In the genomic region with DNA sequence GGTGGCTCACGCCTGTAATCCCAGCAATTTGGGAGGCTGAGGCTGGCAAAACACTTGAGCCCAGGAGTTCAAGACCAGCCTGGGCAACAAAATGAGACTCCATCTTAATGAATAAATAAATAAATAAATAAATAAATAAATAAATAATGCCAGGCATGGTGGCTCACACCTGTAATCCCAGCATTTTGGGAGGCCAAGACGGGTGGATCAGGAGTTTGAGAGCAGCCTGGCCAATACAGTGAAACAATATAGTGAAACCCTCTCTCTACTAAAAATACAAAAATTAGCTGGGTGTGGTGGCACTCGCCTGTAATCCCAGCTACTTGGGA, we compare ENCODE assay signal across 4 cellular contexts. TPM values are rescaled to one million over a fixed set of nuclear protein-coding genes. Genes with fewer than 3 reads are reported as not detected.
A peak's percentile ranks its signal among the peaks of the same experiment; 100 is the strongest.
DNase-seq lines count a peak whose midpoint lies in the region; ATAC-seq, FAIRE-seq and TF ChIP-seq lines count a peak whose summit lies in the region.
"Not testable (repeated sequence)": the region's sequence is repeated elsewhere in the genome, so short reads cannot be mapped to it uniquely, and the experiment has no call there.

No MANE protein-coding gene starts in this region.

- not testable (repeated sequence) for H3K9me3 ChIP-seq in A549; Caco-2; HEK293 (ENCODE audit: control insufficient read depth, insufficient read depth, low read depth, low read length)

- TF ChIP-seq CTCF in A549 (IDR thresholded peaks at IDR 0.05); Caco-2 (IDR thresholded peaks at IDR 0.05; ENCODE audit: insufficient read depth in 1 of 2, low read depth in 1 of 2, low read length in 1 of 2, severe bottlenecking in 1 of 2, unreplicated experiment in 1 of 2); HEK293 (tag by site-specific recombination; IDR thresholded peaks at IDR 0.05); RWPE1 (conservative IDR thresholded peaks at IDR 0.05; ENCODE audit: low read depth): not testable (repeated sequence)

- H3K4me3 ChIP-seq in A549; Caco-2 (ENCODE audit: low read depth, low read length); HEK293 (ENCODE audit: low read depth, low read length): not testable (repeated sequence)

- H3K4me1 ChIP-seq in A549; Caco-2; HEK293 (ENCODE audit: control insufficient read depth, insufficient read depth, low read length): not testable (repeated sequence)

- TF ChIP-seq EP300 in A549 (IDR thresholded peaks at IDR 0.05), result not testable (repeated sequence)

- POLR2A ChIA-PET in A549 (lab: Yijun Ruan, JAX); Caco-2 (lab: Charles Lee); HEK293 (lab: Yijun Ruan, JAX); RWPE1 (lab: Yijun Ruan, JAX; ENCODE audit: low non-redundant PET): not testable (repeated sequence)

- not testable (repeated sequence) for ATAC-seq in A549

- H3K27me3 ChIP-seq in Caco-2 (replicated peaks; ENCODE audit: control insufficient read depth, insufficient read depth, low read length), result not testable (repeated sequence)

- H3K4me3 Mint-ChIP-seq in Caco-2 (ENCODE audit: unreplicated experiment), result not testable (repeated sequence)

- intact Hi-C loops in Caco-2 (cut with micrococcal nuclease; ENCODE audit: unreplicated experiment), result not testable (repeated sequence)

- TF ChIP-seq POLR2A in A549 (IDR thresholded peaks at IDR 0.05; ENCODE audit: low read length), result not testable (repeated sequence)

- H3K27ac Mint-ChIP-seq in Caco-2 (ENCODE audit: unreplicated experiment), result peak overlapping the region; percentile 57

- H3K4me2 ChIP-seq in A549, result not testable (repeated sequence)

- DNase-seq in A549 (ENCODE audit: low read depth in 1 of 2, low spot score in 1 of 2); Caco-2; RWPE1 (ENCODE audit: low spot score): not testable (repeated sequence)

- not testable (repeated sequence) for TF ChIP-seq RAD21 in A549 (conservative IDR thresholded peaks at IDR 0.05 in 1 of 2, IDR thresholded peaks at IDR 0.05 in 1 of 2)

- H3K36me3 ChIP-seq in Caco-2 (ENCODE audit: control insufficient read depth, insufficient read depth, low read length), result not testable (repeated sequence)
- peaks cover 0 to 12% of the 10 kb centered on the region in 2 experiments; a peak in 2 of 3 replicates for H3K36me3 ChIP-seq in HEK293 (ENCODE audit: control insufficient read depth in 2 of 2, insufficient read depth in 1 of 2, low read length in 2 of 2)

- not testable (repeated sequence) for FAIRE-seq in A549 (lab: Jason Lieb, UNC)

- CTCF ChIA-PET in A549 (lab: Yijun Ruan, JAX), result interaction anchor here (0.6 to 1.6 kb wide), 2 partner anchors 9 to 298 kb away, joined by 5 read pairs; no protein-coding TSS in a partner anchor
- CTCF ChIA-PET in Caco-2 (lab: Charles Lee); HEK293 (lab: Yijun Ruan, JAX); RWPE1 (lab: Yijun Ruan, JAX): not testable (repeated sequence)

- H3K4me1 Mint-ChIP-seq in Caco-2 (ENCODE audit: low read depth, unreplicated experiment), result not testable (repeated sequence)

- not testable (repeated sequence) for H3K27ac ChIP-seq in A549; HEK293 (ENCODE audit: extremely low read depth, low read depth, low read length)
- peak overlapping the region; percentile 69 for H3K27ac ChIP-seq in RWPE1

- 89% methylated on average over 3 of the region's 3 CpGs for WGBS in A549 (ENCODE audit: missing lambda C conversion rate)

- H3K36me3 Mint-ChIP-seq in Caco-2 (ENCODE audit: insufficient read depth, unreplicated experiment), result peaks cover 10% of the 10 kb centered on the region

- BruUV-seq in Caco-2 (replicated peaks; lab: Mats Ljungman, UMichigan), result not testable (repeated sequence)

- not testable (repeated sequence) for H3K9me3 Mint-ChIP-seq in Caco-2 (ENCODE audit: unreplicated experiment)

- not testable (repeated sequence) for H3K27me3 Mint-ChIP-seq in Caco-2 (ENCODE audit: insufficient read depth, unreplicated experiment)

TF ChIP-seq in A549, 52 proteins besides CTCF, POLR2A, EP300 and RAD21:
- TF ChIP-seq ZC3H11A (IDR thresholded peaks at IDR 0.05), result peak; percentile 65; the same call in 1 of the 2 replicates

TF ChIP-seq in HEK293, 187 proteins besides CTCF, POLR2A, EP300 and RAD21 (continues in another document):
- TF ChIP-seq ZNF433 (tag by site-specific recombination; IDR thresholded peaks at IDR 0.05; ENCODE audit: low read depth) (peak; percentile 40; the same call in 1 of the 2 replicates), SP3 (tag by site-specific recombination; IDR thresholded peaks at IDR 0.05) (0 out of 2 replicates have a peak, but pooled peaks have one; percentile 23), ZNF202 (tag by site-specific recombination; IDR thresholded peaks at IDR 0.05; ENCODE audit: borderline replicate concordance) (peak; percentile 41; the same call in 1 of the 2 replicates), ZNF654 (tag by site-specific recombination; IDR thresholded peaks at IDR 0.05; ENCODE audit: low read depth) (peak; percentile 18; the same call in 1 of the 2 replicates), ZNF426 (tag by site-specific recombination; IDR thresholded peaks at IDR 0.05) (peak; percentile 64), ZNF266 (tag by site-specific recombination; IDR thresholded peaks at IDR 0.05; ENCODE audit: low read depth) (peak; percentile 77)

RNA-seq across cellular contexts. Expression of a gene that starts 10.3 kb away (rescaled TPM):
- polyA plus RNA-seq in A549 (2011; rRNA removed) (6.7 and 9.7 TPM in 2 replicates), A549 (2017; fragmentation: RNase III; extraction: RNeasy Plus Mini Kit Qiagen cat#74134 plus additional on column Dnase treatment) (18.0 to 19.1 TPM (median 18.4 TPM) in 3 replicates)
- 17.3 and 21.6 TPM in 2 replicates for polyA plus RNA-seq in A549 (2012; cell fraction: cytosol; rRNA removed)
- polyA plus RNA-seq in A549 (2012; cell fraction: nucleus; rRNA removed), result 51.0 and 56.1 TPM in 2 replicates
- 6.0 and 7.3 TPM in 2 replicates for polyA minus RNA-seq in A549 (2011; rRNA and poly(A)+ RNA removed)
- total RNA-seq in Caco-2 (2022), result 31.3 and 35.8 TPM in 2 replicates

RNA-seq across cellular contexts. Expression of a gene that starts 13.4 kb away (rescaled TPM):
- 15.5 and 17.9 TPM in 2 replicates for polyA plus RNA-seq in A549 (2011; rRNA removed)
- polyA plus RNA-seq in A549 (2012; cell fraction: cytosol; rRNA removed), result 40.9 and 56.0 TPM in 2 replicates
- polyA plus RNA-seq in A549 (2012; cell fraction: nucleus; rRNA removed), result 154 and 183 TPM in 2 replicates
- 31.0 to 38.0 TPM (median 34.2 TPM) in 3 replicates for polyA plus RNA-seq in A549 (2017; fragmentation: RNase III; extraction: RNeasy Plus Mini Kit Qiagen cat#74134 plus additional on column Dnase treatment)
- polyA minus RNA-seq in A549 (2011; rRNA and poly(A)+ RNA removed), result 12.0 and 14.1 TPM in 2 replicates
- 50.2 and 52.6 TPM in 2 replicates for total RNA-seq in Caco-2 (2022)

RNA-seq across cellular contexts. Expression of a gene that starts 18.1 kb away (rescaled TPM):
- polyA plus RNA-seq in A549 (2011; rRNA removed) (229 and 239 TPM in 2 replicates), A549 (2017; fragmentation: RNase III; extraction: RNeasy Plus Mini Kit Qiagen cat#74134 plus additional on column Dnase treatment) (301 to 349 TPM (median 339 TPM) in 3 replicates)
- polyA plus RNA-seq in A549 (2012; cell fraction: cytosol; rRNA removed), result 926 and 1,068 TPM in 2 replicates
- polyA plus RNA-seq in A549 (2012; cell fraction: nucleus; rRNA removed), result 529 and 596 TPM in 2 replicates
- polyA minus RNA-seq in A549 (2011; rRNA and poly(A)+ RNA removed), result 134 and 168 TPM in 2 replicates
- total RNA-seq in Caco-2 (2022), result 140 and 150 TPM in 2 replicates

RNA-seq across cellular contexts. Expression of a gene that starts 33.4 kb away (rescaled TPM):
- polyA plus RNA-seq in A549 (2011; rRNA removed), result 25.9 and 36.0 TPM in 2 replicates
- 62.1 and 83.7 TPM in 2 replicates for polyA plus RNA-seq in A549 (2012; cell fraction: cytosol; rRNA removed)
- 177 and 238 TPM in 2 replicates for polyA plus RNA-seq in A549 (2012; cell fraction: nucleus; rRNA removed)
- polyA plus RNA-seq in A549 (2017; fragmentation: RNase III; extraction: RNeasy Plus Mini Kit Qiagen cat#74134 plus additional on column Dnase treatment), result 32.3 to 38.1 TPM (median 36.2 TPM) in 3 replicates
- 50.0 and 58.6 TPM in 2 replicates for polyA minus RNA-seq in A549 (2011; rRNA and poly(A)+ RNA removed)
- total RNA-seq in Caco-2 (2022), result 85.5 and 87.1 TPM in 2 replicates

RNA-seq across cellular contexts. Expression of a gene that starts 44.8 kb away (rescaled TPM):
- 115 and 130 TPM in 2 replicates for polyA plus RNA-seq in A549 (2011; rRNA removed)
- 235 and 249 TPM in 2 replicates for polyA plus RNA-seq in A549 (2012; cell fraction: cytosol; rRNA removed)
- polyA plus RNA-seq in A549 (2012; cell fraction: nucleus; rRNA removed), result 164 and 216 TPM in 2 replicates
- 139 to 144 TPM (median 139 TPM) in 3 replicates for polyA plus RNA-seq in A549 (2017; fragmentation: RNase III; extraction: RNeasy Plus Mini Kit Qiagen cat#74134 plus additional on column Dnase treatment)
- polyA minus RNA-seq in A549 (2011; rRNA and poly(A)+ RNA removed), result 56.3 and 61.4 TPM in 2 replicates
- total RNA-seq in Caco-2 (2022), result 82.4 and 91.2 TPM in 2 replicates
